Comparison of ENCODE assay signal across 26 cellular contexts in genomic region chr7:156122752-156123354, GRCh38.
DNase-seq lines count a peak whose midpoint lies in the region; ATAC-seq, FAIRE-seq and TF ChIP-seq lines count a peak whose summit lies in the region.
"Had no signal": no experiment of that assay in that cellular context is flagged by ENCODE, and none has a peak within 500 bp of the region (broad histone marks: within the 10 kb centered on the region; RNA-seq: fewer than 3 reads in every experiment).

No MANE protein-coding gene starts in this region.

- H3K4me1 ChIP-seq in H1 (replicated peaks in 1 of 4; ENCODE audit: control insufficient read depth in 3 of 4, insufficient read depth in 4 of 4, low read length in 3 of 4) (no peaks in the 10 kb centered on the region; a peak in 1 of 7 replicates), neuronal stem cell (ENCODE audit: control insufficient read depth in 2 of 2, insufficient read depth in 1 of 2, low read depth in 1 of 2, low read length in 2 of 2) (no peaks in the 10 kb centered on the region)
- H3K4me1 ChIP-seq: BE2C, BLaER1 had no signal

- H2BK15ac ChIP-seq in H1 (ENCODE audit: low read length): no peak overlapping the region
- no peak overlapping the region for H2BK15ac ChIP-seq in neuronal stem cell (ENCODE audit: low read length)

- H3K9ac ChIP-seq in H1 (replicated peaks in 1 of 4; ENCODE audit: extremely low read depth in 1 of 4, low read depth in 3 of 4, low read length in 3 of 4) (no peak overlapping the region), neuronal stem cell (ENCODE audit: low read depth, low read length, poor library complexity) (no peak overlapping the region)
- H3K9ac ChIP-seq: BLaER1 had no signal

- H3K36me3 Mint-ChIP-seq in WTC11: peaks cover 25% of the 10 kb centered on the region; the same call in 1 of the 2 replicates
- H3K36me3 Mint-ChIP-seq: CD14-positive monocyte; CD4-positive, alpha-beta memory T cell; CD4-positive, CD25-positive, alpha-beta regulatory T cell; CD8-positive, alpha-beta memory T cell had no signal

- H2AK5ac ChIP-seq in H1 (ENCODE audit: low read depth, low read length) (no peak overlapping the region), neuronal stem cell (ENCODE audit: low read depth, low read length) (peak overlapping the region; percentile 44)

- H3K27me3 ChIP-seq in H1 (replicated peaks in 1 of 4; ENCODE audit: control insufficient read depth in 3 of 4, extremely low read depth in 1 of 4, insufficient read depth in 3 of 4, low read length in 3 of 4): no peaks in the 10 kb centered on the region
- H3K27me3 ChIP-seq in neuronal stem cell (ENCODE audit: control insufficient read depth in 3 of 3, insufficient read depth in 3 of 3, low read depth in 1 of 3, low read length in 3 of 3): peaks cover 0 to 8% (median 0%) of the 10 kb centered on the region in 3 experiments
- H3K27me3 ChIP-seq: BLaER1 had no signal

- H3K18ac ChIP-seq in H1 (ENCODE audit: extremely low read depth, low read length) (no peak overlapping the region), neuronal stem cell (ENCODE audit: low read length) (peak overlapping the region; percentile 73)

- no peak for TF ChIP-seq EP300 in H1 (IDR thresholded peaks at IDR 0.05; ENCODE audit: borderline replicate concordance in 1 of 2, low read depth in 2 of 2, low read length in 2 of 2)

- H3K4me1 Mint-ChIP-seq in WTC11: no peaks in the 10 kb centered on the region
- H3K4me1 Mint-ChIP-seq: CD14-positive monocyte; CD4-positive, alpha-beta memory T cell; CD4-positive, CD25-positive, alpha-beta regulatory T cell; CD8-positive, alpha-beta memory T cell had no signal

- H2AFZ ChIP-seq in H1 (ENCODE audit: low read length) (no peak overlapping the region), neuronal stem cell (ENCODE audit: low read length) (no peak overlapping the region)

- no peaks in the 10 kb centered on the region for H3K79me1 ChIP-seq in H1 (ENCODE audit: low read depth, low read length)
- peaks cover 2% of the 10 kb centered on the region for H3K79me1 ChIP-seq in neuronal stem cell (ENCODE audit: low read depth, low read length)

- no peak overlapping the region for H4K8ac ChIP-seq in H1 (ENCODE audit: extremely low read depth, insufficient read depth, low read length)
- H4K8ac ChIP-seq in neuronal stem cell (ENCODE audit: low read depth, low read length): peak overlapping the region; percentile 53

- no peak overlapping the region for H4K5ac ChIP-seq in H1 (ENCODE audit: insufficient read length, low read depth, low read length)

- no peak for DNase-seq in H1 (ENCODE audit: low read depth in 1 of 2, low spot score in 2 of 2)
- DNase-seq in islet precursor cell: peak; percentile 37
- no peak for DNase-seq in neuronal stem cell (ENCODE audit: low spot score)
- no peak for DNase-seq in WTC11 (ENCODE audit: low spot score)
- DNase-seq in NCI-H2029 treated with DMSO at 0.1 percent for 48 hours (lab: John Stamatoyannopoulos, UW): no peak
- DNase-seq: 8988T; ACHN; BE2C; C1 segment of cervical spinal cord; CD4-positive, alpha-beta memory T cell; CD4-positive, CD25-positive, alpha-beta regulatory T cell; CD8-positive, alpha-beta memory T cell; COR-L47; DMS 273 treated with DMSO at 0.1 percent for 48 hours; DMS153; DMS53; DMS79; DND-41; EL; GDM1 had no signal

- H2BK5ac ChIP-seq in H1 (ENCODE audit: low read depth, low read length) (no peak overlapping the region), neuronal stem cell (ENCODE audit: low read length) (no peak overlapping the region)

- peaks cover 5% of the 10 kb centered on the region; the same call in 1 of the 2 replicates for H3K27me3 Mint-ChIP-seq in WTC11 (ENCODE audit: low read depth)
- H3K27me3 Mint-ChIP-seq: CD4-positive, CD25-positive, alpha-beta regulatory T cell; CD8-positive, alpha-beta memory T cell had no signal

- no peak overlapping the region for H3K4me3 Mint-ChIP-seq in WTC11
- H3K4me3 Mint-ChIP-seq: CD14-positive monocyte; CD4-positive, alpha-beta memory T cell; CD4-positive, CD25-positive, alpha-beta regulatory T cell; CD8-positive, alpha-beta memory T cell had no signal

- no peaks in the 10 kb centered on the region for H3K79me2 ChIP-seq in H1 (ENCODE audit: control insufficient read depth in 1 of 2, insufficient read depth in 2 of 2, low read length in 2 of 2)

- H3K36me3 ChIP-seq in H1 (ENCODE audit: control insufficient read depth in 2 of 4, insufficient read depth in 4 of 4, low read length in 3 of 4) (no peaks in the 10 kb centered on the region), neuronal stem cell (replicated peaks in 1 of 2; ENCODE audit: control insufficient read depth in 2 of 2, insufficient read depth in 2 of 2, low read length in 2 of 2) (no peaks in the 10 kb centered on the region)
- H3K36me3 ChIP-seq: BE2C, BLaER1 had no signal

- 0 out of 2 replicates have a peak overlapping the region, but pooled peaks have one; percentile 3 for H2BK12ac ChIP-seq in H1 (ENCODE audit: low read depth, low read length)
- no peak overlapping the region for H2BK12ac ChIP-seq in neuronal stem cell (ENCODE audit: low read length)

- H4K91ac ChIP-seq in H1 (replicated peaks; ENCODE audit: insufficient read length, low read length): no peak overlapping the region
- no peak overlapping the region for H4K91ac ChIP-seq in neuronal stem cell (ENCODE audit: low read depth, low read length, poor library complexity)

- H3K27ac Mint-ChIP-seq in WTC11: no peak overlapping the region
- H3K27ac Mint-ChIP-seq: CD14-positive monocyte; CD4-positive, alpha-beta memory T cell; CD4-positive, CD25-positive, alpha-beta regulatory T cell; CD8-positive, alpha-beta memory T cell had no signal

- H3K23ac ChIP-seq in H1 (ENCODE audit: insufficient read length) (no peak overlapping the region), neuronal stem cell (ENCODE audit: low read depth, low read length, poor library complexity) (peak overlapping the region; percentile 82)

- CTCF ChIA-PET in H1 (lab: Charles Lee; ENCODE audit: partially characterized antibody) (no interaction called here), WTC11 (lab: Charles Lee) (no interaction called here)

- H3K14ac ChIP-seq in H1 (ENCODE audit: insufficient read length): no peak overlapping the region
- H3K14ac ChIP-seq in neuronal stem cell (ENCODE audit: low read length): no peak overlapping the region

- WGBS in H1 (ENCODE audit: extremely low coverage in 1 of 2, insufficient coverage in 1 of 2, insufficient read length in 1 of 2, insufficient replicate concordance in 2 of 2, low coverage in 1 of 2, low lambda C conversion rate in 2 of 2, missing lambda C conversion rate in 1 of 2), 2 experiments: 98% methylated on average over 23 of the region's 23 CpGs; no CpG with 5 or more reads in 1 of the 2 experiments
- no CpG with 5 or more reads among the region's 23 CpGs for WGBS in neuronal stem cell (ENCODE audit: extremely low coverage in 2 of 2, insufficient read length in 2 of 2, insufficient replicate concordance in 1 of 2), 2 donors

- H3K4me2 ChIP-seq in H1 (ENCODE audit: insufficient read depth in 1 of 2, low read depth in 2 of 2, low read length in 2 of 2) (no peak overlapping the region), neuronal stem cell (ENCODE audit: insufficient read depth, low read length, poor library complexity, severe bottlenecking) (no peak overlapping the region)
- H3K4me2 ChIP-seq: BLaER1 had no signal

- no peak overlapping the region for H3K27ac ChIP-seq in H1 (ENCODE audit: low read depth, low read length)
- H3K27ac ChIP-seq in neuronal stem cell (replicated peaks; ENCODE audit: low read length): no peak overlapping the region
- H3K27ac ChIP-seq: BLaER1 had no signal

- no peak for FAIRE-seq in H1 (lab: Jason Lieb, UNC)
- FAIRE-seq: A204.1, GM12878, GM12892, GM18507 had no signal

- TF ChIP-seq RAD21 in H1 (IDR thresholded peaks at IDR 0.05 in 1 of 2, conservative IDR thresholded peaks at IDR 0.05 in 1 of 2; ENCODE audit: low read depth in 2 of 2, low read length in 2 of 2): no peak

- no peak for TF ChIP-seq POLR2A in H1 (IDR thresholded peaks at IDR 0.05; ENCODE audit: control extremely low read depth in 1 of 2, low read depth in 2 of 2, low read length in 2 of 2)

- TF ChIP-seq CTCF in H1 (IDR thresholded peaks at IDR 0.05; ENCODE audit: control extremely low read depth in 1 of 3, insufficient read depth in 1 of 3, low read depth in 1 of 3, low read length in 3 of 3) (no peak), WTC11 (IDR thresholded peaks at IDR 0.05) (no peak)

- H3K9me3 ChIP-seq in H1 (ENCODE audit: insufficient read depth in 2 of 2, low read depth in 1 of 2, low read length in 1 of 2) (no peaks in the 10 kb centered on the region), neuronal stem cell (replicated peaks in 1 of 2; ENCODE audit: control insufficient read depth in 2 of 2, insufficient read depth in 1 of 2, low read depth in 1 of 2, low read length in 2 of 2) (no peaks in the 10 kb centered on the region)
- H3K9me3 ChIP-seq: BE2C, BLaER1 had no signal

- H3K4me3 ChIP-seq in H1 (ENCODE audit: extremely low read depth in 1 of 4, insufficient read depth in 2 of 4, low read depth in 3 of 4, low read length in 4 of 4) (no peak overlapping the region), neuronal stem cell (ENCODE audit: low read length in 2 of 2) (no peak overlapping the region)
- H3K4me3 ChIP-seq: BLaER1, GM12878 had no signal

- POLR2A ChIA-PET in H1 (lab: Charles Lee; ENCODE audit: partially characterized antibody): no interaction called here
- POLR2A ChIA-PET in WTC11 (lab: Charles Lee): no interaction called here

- no peaks in the 10 kb centered on the region for H3K23me2 ChIP-seq in H1 (ENCODE audit: low read depth, low read length)

- H3K4ac ChIP-seq in H1 (replicated peaks; ENCODE audit: insufficient read length, low read depth, low read length): no peak overlapping the region
- H3K4ac ChIP-seq in neuronal stem cell (ENCODE audit: low read length): no peak overlapping the region

- H2BK120ac ChIP-seq in H1 (replicated peaks; ENCODE audit: low read depth, low read length): no peak overlapping the region
- no peak overlapping the region for H2BK120ac ChIP-seq in neuronal stem cell (ENCODE audit: low read depth, low read length)

- H4K20me1 ChIP-seq in H1 (replicated peaks in 1 of 2; ENCODE audit: control insufficient read depth in 1 of 2, insufficient read depth in 2 of 2, low read length in 2 of 2): no peaks in the 10 kb centered on the region
- H4K20me1 ChIP-seq: BLaER1 had no signal

- H3K56ac ChIP-seq in H1 (replicated peaks; ENCODE audit: insufficient read length, low read depth, low read length): no peak overlapping the region

- no peak for ATAC-seq in WTC11
- ATAC-seq: GM12878 had no signal

- no peak overlapping the region for H2BK20ac ChIP-seq in H1 (ENCODE audit: low read length)

- H3K9me3 Mint-ChIP-seq in WTC11: peaks cover 28% of the 10 kb centered on the region
- H3K9me3 Mint-ChIP-seq: CD8-positive, alpha-beta memory T cell had no signal

TF ChIP-seq in H1, 55 proteins besides CTCF, POLR2A, EP300 and RAD21 (continues in another document):
- TF ChIP-seq POLR2AphosphoS5 (IDR thresholded peaks at IDR 0.05; ENCODE audit: low read depth, low read length) (no peak), MAFK (IDR thresholded peaks at IDR 0.05; ENCODE audit: low read depth, low read length) (no peak), CREB1 (IDR thresholded peaks at IDR 0.05) (no peak)

TF ChIP-seq in WTC11, 78 proteins besides CTCF, POLR2A, EP300 and RAD21:
- TF ChIP-seq FOXK1 (CRISPR knock-in tag; IDR thresholded peaks at IDR 0.05): no peak
